6 cellular contexts compared by ENCODE assay signal in the genomic region with DNA sequence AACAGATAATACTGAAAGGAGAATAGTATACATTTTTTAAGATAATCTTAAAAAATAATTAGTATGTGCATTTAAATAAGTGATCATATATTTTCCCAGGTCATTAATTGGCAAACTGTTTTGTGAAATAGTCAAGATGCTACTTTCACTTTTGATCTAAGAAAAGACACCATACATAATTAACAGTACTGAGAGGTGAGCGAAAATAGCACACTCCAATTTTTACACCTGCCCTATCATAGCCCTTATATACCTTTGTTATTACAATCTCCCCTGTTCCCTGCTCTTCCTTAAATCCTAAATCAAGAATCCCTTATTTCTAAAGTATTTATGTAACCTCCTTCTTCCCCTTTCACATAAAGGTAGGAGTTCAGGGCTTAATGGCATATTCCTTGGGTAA.
"Had no signal": no experiment of that assay in that cellular context is flagged by ENCODE, and none has a peak within 500 bp of the region (broad histone marks: within the 10 kb centered on the region; RNA-seq: fewer than 3 reads in every experiment).

No MANE protein-coding gene starts in this region.

- DNase-seq: GDM1, GF-D8 had no signal

- FAIRE-seq: G401.6, GM12892, GM18507, GM19239 had no signal
